In the genomic region with DNA sequence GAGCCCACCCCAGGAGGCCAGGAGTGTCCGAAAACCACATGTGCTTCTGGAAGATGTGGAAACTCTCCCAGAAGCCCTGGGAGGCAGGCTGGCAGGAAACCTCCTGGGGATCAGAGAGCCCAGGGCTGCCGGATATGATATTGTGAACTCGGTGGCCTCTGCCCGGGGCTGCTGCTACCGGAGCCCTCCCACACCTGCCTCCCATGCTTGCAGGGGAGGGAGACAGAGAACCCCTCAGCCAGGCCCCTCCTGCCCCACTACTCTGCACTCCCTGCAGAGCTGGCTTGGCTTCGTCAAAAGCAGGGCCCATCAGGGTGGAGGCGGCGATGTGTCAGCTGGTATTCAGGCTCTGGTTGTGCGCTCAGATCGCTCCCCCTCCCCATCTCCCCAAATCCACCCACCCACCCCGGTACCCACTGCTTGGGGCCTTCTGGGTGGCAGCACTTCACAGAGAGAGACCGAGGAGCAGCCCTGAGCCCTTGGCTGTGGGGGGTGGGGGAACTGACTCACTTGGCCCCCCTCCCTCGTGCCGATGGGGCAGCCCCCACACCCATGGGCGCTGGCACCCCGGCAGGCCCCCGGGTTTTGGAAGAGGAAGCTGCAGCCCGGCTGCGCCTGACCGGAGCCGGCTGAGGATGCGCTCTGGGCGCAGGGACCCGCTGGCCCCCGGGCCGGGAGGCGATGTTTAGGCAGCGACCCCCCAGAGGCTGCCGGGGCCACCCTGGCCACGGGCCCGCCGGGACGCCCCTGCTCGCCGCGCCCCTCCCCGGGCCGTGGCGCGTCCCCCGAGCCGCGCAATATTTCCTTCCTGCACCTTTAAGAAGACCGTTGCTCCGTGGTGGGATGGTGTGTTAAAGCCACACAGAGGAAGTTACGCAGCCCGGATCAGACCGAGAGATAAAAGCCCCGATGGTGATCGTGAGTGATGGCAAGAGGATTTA, we compare ENCODE assay signal across 8 cellular contexts. TPM values are rescaled to one million over a fixed set of nuclear protein-coding genes. Genes with fewer than 3 reads are reported as not detected.
A peak's percentile ranks its signal among the peaks of the same experiment; 100 is the strongest.
DNase-seq lines count a peak whose midpoint lies in the region; ATAC-seq, FAIRE-seq and TF ChIP-seq lines count a peak whose summit lies in the region.

No MANE protein-coding gene starts in this region.

- H3K9me3 ChIP-seq in endothelial cell of umbilical vein (replicated peaks; ENCODE audit: control insufficient read depth, insufficient read depth, low read length), result no peaks in the 10 kb centered on the region
- H3K9me3 ChIP-seq in thoracic aorta, result no peaks in the 10 kb centered on the region

- peak overlapping the region; percentile 88 for H3K4me3 Mint-ChIP-seq in activated CD8-positive, alpha-beta T cell treated with anti-CD3 and anti-CD28 coated beads, Interleukin-2, amount 10 ng/mL, durations not matched to agents 7 days and 5 days
- H3K4me3 Mint-ChIP-seq in neural crest cell, result peak overlapping the region; percentile 87

- peak overlapping the region; percentile 58 for H2AFZ ChIP-seq in endothelial cell of umbilical vein (ENCODE audit: low read depth, low read length)

- peaks cover 55 to 71% of the 10 kb centered on the region in 2 experiments for H3K27me3 ChIP-seq in endothelial cell of umbilical vein (ENCODE audit: control insufficient read depth in 2 of 2, insufficient read depth in 2 of 2, low read length in 2 of 2)
- H3K27me3 ChIP-seq in thoracic aorta (replicated peaks; ENCODE audit: insufficient read depth), result peaks cover 10% of the 10 kb centered on the region

- no TSS peak for BruUV-seq in endothelial cell of umbilical vein (replicated peaks; lab: Mats Ljungman, UMichigan)

- H3K9me3 Mint-ChIP-seq in activated CD8-positive, alpha-beta T cell treated with anti-CD3 and anti-CD28 coated beads, Interleukin-2, amount 10 ng/mL, durations not matched to agents 7 days and 5 days (ENCODE audit: insufficient read depth), result no peaks in the 10 kb centered on the region
- H3K9me3 Mint-ChIP-seq in neural crest cell, result no peaks in the 10 kb centered on the region

- H4K20me1 ChIP-seq in endothelial cell of umbilical vein (replicated peaks; ENCODE audit: control insufficient read depth, extremely low read depth, insufficient read depth, low read length), result no peaks in the 10 kb centered on the region

- TF ChIP-seq CTCF in endothelial cell of umbilical vein (IDR thresholded peaks at IDR 0.05; ENCODE audit: extremely low read depth in 1 of 2, insufficient read depth in 1 of 2, low read depth in 1 of 2, low read length in 2 of 2), result no peak
- TF ChIP-seq CTCF in neural crest cell (conservative IDR thresholded peaks at IDR 0.05), result no peak
- TF ChIP-seq CTCF in thoracic aorta (IDR thresholded peaks at IDR 0.05), result no peak

- peak; percentile 88 for FAIRE-seq in endothelial cell of umbilical vein (lab: Jason Lieb, UNC)

- H3K36me3 Mint-ChIP-seq in activated CD8-positive, alpha-beta T cell treated with anti-CD3 and anti-CD28 coated beads, Interleukin-2, amount 10 ng/mL, durations not matched to agents 7 days and 5 days (ENCODE audit: low read depth), result peaks cover 3% of the 10 kb centered on the region
- no peaks in the 10 kb centered on the region for H3K36me3 Mint-ChIP-seq in neural crest cell (ENCODE audit: low read depth)

- peak; percentile 80 for ATAC-seq in activated CD8-positive, alpha-beta T cell treated with anti-CD3 and anti-CD28 coated beads, Interleukin-2, amount 10 ng/mL, durations not matched to agents 7 days and 5 days
- ATAC-seq in thoracic aorta (ENCODE audit: insufficient number of reproducible peaks, low FRiP score, low read depth) (no peak), HG03097 (IDR thresholded peaks at IDR 0.05; ENCODE audit: low FRiP score, unreplicated experiment) (no peak)

- H3K4me2 ChIP-seq in endothelial cell of umbilical vein (ENCODE audit: insufficient read depth, low read length), result peak overlapping the region; percentile 85

- H3K79me2 ChIP-seq in endothelial cell of umbilical vein (ENCODE audit: control insufficient read depth, insufficient read depth, low read length), result no peaks in the 10 kb centered on the region

- POLR2A ChIA-PET in activated CD8-positive, alpha-beta T cell treated with anti-CD3 and anti-CD28 coated beads, Interleukin-2, amount 10 ng/mL, durations not matched to agents 7 days and 5 days (lab: Charles Lee), result interaction anchor here (0.6 to 0.7 kb wide), 2 partner anchors 76 to 430 kb away, joined by 3 read pairs; no protein-coding TSS in a partner anchor
- POLR2A ChIA-PET in endothelial cell of umbilical vein (lab: Charles Lee), result no interaction called here

- no peak overlapping the region for H3K27ac ChIP-seq in endothelial cell of umbilical vein (ENCODE audit: insufficient read depth, low read depth, low read length)
- H3K27ac ChIP-seq in thoracic aorta, result no peak overlapping the region

- peak overlapping the region; percentile 51 to 63 (median 55) for H3K4me3 ChIP-seq in endothelial cell of umbilical vein (replicated peaks in 1 of 3; ENCODE audit: insufficient read depth in 1 of 3, low read depth in 1 of 3, low read length in 3 of 3)
- peak overlapping the region; percentile 86 for H3K4me3 ChIP-seq in thoracic aorta

- intact Hi-C loops in endothelial cell of umbilical vein (cut with micrococcal nuclease), result no loop called here

- peak; percentile 40 for DNase-seq in G401 (ENCODE audit: low spot score)
- DNase-seq in NCI-H524 treated with DMSO at 0.1 percent for 48 hours (lab: John Stamatoyannopoulos, UW), result peak; percentile 67
- peak; percentile 85 for DNase-seq in activated CD8-positive, alpha-beta T cell treated with anti-CD3 and anti-CD28 coated beads, Interleukin-2, amount 10 ng/mL, durations not matched to agents 7 days and 5 days
- DNase-seq in endothelial cell of umbilical vein (ENCODE audit: low read depth, low spot score), result peak; percentile 16
- DNase-seq in neural crest cell (ENCODE audit: low read depth, low spot score), result no peak
- DNase-seq in thoracic aorta (ENCODE audit: low spot score), result no peak
- no peak for DNase-seq in COR-L47 (lab: John Stamatoyannopoulos, UW)

- no peak for TF ChIP-seq POLR2A in endothelial cell of umbilical vein (IDR thresholded peaks at IDR 0.05; ENCODE audit: low read depth, low read length)

- no peak overlapping the region for H3K9ac ChIP-seq in endothelial cell of umbilical vein (replicated peaks; ENCODE audit: extremely low read depth, insufficient read depth, low read length)

- in situ Hi-C loops in G401 (cut with HindIII; ENCODE audit: low sequenced_read_pairs), result loop anchor here (25.0 kb wide), 1 partner anchor 101 kb away; no protein-coding TSS in a partner anchor

- dilution Hi-C loops in endothelial cell of umbilical vein (cut with MboI; ENCODE audit: extremely low pct_ligation_motif_present, low sequenced_read_pairs), result no loop called here

- H3K27me3 Mint-ChIP-seq in activated CD8-positive, alpha-beta T cell treated with anti-CD3 and anti-CD28 coated beads, Interleukin-2, amount 10 ng/mL, durations not matched to agents 7 days and 5 days (ENCODE audit: low read depth), result peaks cover 57% of the 10 kb centered on the region
- peaks cover 81% of the 10 kb centered on the region for H3K27me3 Mint-ChIP-seq in neural crest cell (ENCODE audit: low read depth)

- H3K36me3 ChIP-seq in endothelial cell of umbilical vein (ENCODE audit: control insufficient read depth in 2 of 2, extremely low read depth in 1 of 2, insufficient read depth in 2 of 2, low read length in 2 of 2) (no peaks in the 10 kb centered on the region), thoracic aorta (no peaks in the 10 kb centered on the region)

- CTCF ChIA-PET in activated CD8-positive, alpha-beta T cell treated with anti-CD3 and anti-CD28 coated beads, Interleukin-2, amount 10 ng/mL, durations not matched to agents 7 days and 5 days (lab: Charles Lee), result interaction anchor here (1.7 kb wide), 1 partner anchor 8 kb away, joined by 9 read pairs; no protein-coding TSS in a partner anchor
- CTCF ChIA-PET in endothelial cell of umbilical vein (lab: Charles Lee), result interaction anchor here (1.0 to 2.7 kb wide), 3 partner anchors 9 to 76 kb away, joined by 3 to 14 read pairs (median 5); no protein-coding TSS in a partner anchor

- H3K4me1 ChIP-seq in endothelial cell of umbilical vein (ENCODE audit: control insufficient read depth, extremely low read depth, insufficient read depth, low read length) (peaks cover 10% of the 10 kb centered on the region), thoracic aorta (ENCODE audit: control insufficient read depth in 1 of 2, low read depth in 2 of 2) (peaks cover 25 to 37% of the 10 kb centered on the region in 2 donors)

- H3K4me1 Mint-ChIP-seq in activated CD8-positive, alpha-beta T cell treated with anti-CD3 and anti-CD28 coated beads, Interleukin-2, amount 10 ng/mL, durations not matched to agents 7 days and 5 days (ENCODE audit: low read depth), result peaks cover 15% of the 10 kb centered on the region
- H3K4me1 Mint-ChIP-seq in neural crest cell, result peaks cover 17% of the 10 kb centered on the region

- H3K27ac Mint-ChIP-seq in activated CD8-positive, alpha-beta T cell treated with anti-CD3 and anti-CD28 coated beads, Interleukin-2, amount 10 ng/mL, durations not matched to agents 7 days and 5 days, result peak overlapping the region; percentile 86
- H3K27ac Mint-ChIP-seq in neural crest cell (ENCODE audit: unreplicated experiment), result no peak overlapping the region

- H3K9me1 ChIP-seq in endothelial cell of umbilical vein (replicated peaks; ENCODE audit: control insufficient read depth, extremely low read depth, insufficient read depth, low read length), result no peaks in the 10 kb centered on the region

TF ChIP-seq in endothelial cell of umbilical vein, 7 proteins besides CTCF, POLR2A, EP300 and RAD21 (continues in another document):
- no peak for TF ChIP-seq POLR2AphosphoS5 (IDR thresholded peaks at IDR 0.05; ENCODE audit: insufficient read depth, low read depth, low read length)
- TF ChIP-seq JUN (IDR thresholded peaks at IDR 0.05; ENCODE audit: borderline replicate concordance, insufficient read depth, insufficient read length, low read depth), result no peak
- TF ChIP-seq, protein P1, sequence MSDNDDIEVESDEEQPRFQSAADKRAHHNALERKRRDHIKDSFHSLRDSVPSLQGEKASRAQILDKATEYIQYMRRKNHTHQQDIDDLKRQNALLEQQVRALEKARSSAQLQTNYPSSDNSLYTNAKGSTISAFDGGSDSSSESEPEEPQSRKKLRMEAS (IDR thresholded peaks at IDR 0.05; ENCODE audit: insufficient read depth, insufficient read length), result no peak

RNA-seq across cellular contexts. Expression of a gene that starts 0.8 kb away (rescaled TPM):
- total RNA-seq in G401 (2014; rRNA removed; shearing (Covaris generic)), result 0.14 and 0.37 TPM in 2 replicates
- total RNA-seq in activated CD8-positive, alpha-beta T cell treated with anti-CD3 and anti-CD28 coated beads, Interleukin-2, amount 10 ng/mL, durations not matched to agents 7 days and 5 days, result 1 to 10 TPM; 3.8 to 4.8 TPM
- total RNA-seq in endothelial cell of umbilical vein, result 0.88 TPM in 1 of 2 replicates, not detected in the other
- polyA plus RNA-seq in endothelial cell of umbilical vein, result 0.08 and 0.11 TPM in 2 replicates
- 0.04 and 0.05 TPM in 2 replicates for polyA plus RNA-seq in endothelial cell of umbilical vein (2011; cell fraction: cytosol; rRNA removed)
- 0.34 and 0.39 TPM in 2 replicates for polyA plus RNA-seq in endothelial cell of umbilical vein (2011; cell fraction: nucleus; rRNA removed)
- 0.03 and 0.35 TPM in 2 replicates for polyA plus RNA-seq in endothelial cell of umbilical vein (2012)
- polyA minus RNA-seq in endothelial cell of umbilical vein, result 0.06 and 0.07 TPM in 2 replicates
- polyA minus RNA-seq in endothelial cell of umbilical vein (2011; cell fraction: cytosol; rRNA and poly(A)+ RNA removed), result not detected
- 0.19 and 0.29 TPM in 2 replicates for polyA minus RNA-seq in endothelial cell of umbilical vein (2011; cell fraction: nucleus; rRNA and poly(A)+ RNA removed)
- total RNA-seq in neural crest cell, result 2.4 and 3.6 TPM in 2 replicates
- 1 to 10 TPM; 1.2 to 2.0 TPM for total RNA-seq in thoracic aorta

Comparison
In these comparisons a context has a peak if more than half of its experiments do, and no peak if none do; other contexts are left out.
1. DNase-seq: peak in G401 (single experiment), NCI-H524 treated with DMSO at 0.1 percent for 48 hours (single experiment), activated CD8-positive, alpha-beta T cell treated with anti-CD3 and anti-CD28 coated beads, Interleukin-2, amount 10 ng/mL, durations not matched to agents 7 days and 5 days (single experiment) and endothelial cell of umbilical vein (single experiment); none in neural crest cell (single experiment), thoracic aorta (single experiment) and COR-L47 (single experiment).